ENCODE assay signal across 13 cellular contexts in genomic region chr19:13057147-13057572, GRCh38. TPM values are rescaled to one million over a fixed set of nuclear protein-coding genes. Genes with fewer than 3 reads are reported as not detected.
A peak's percentile ranks its signal among the peaks of the same experiment; 100 is the strongest.
DNase-seq lines count a peak whose midpoint lies in the region; ATAC-seq and TF ChIP-seq lines count a peak whose summit lies in the region.
"Had no signal": no experiment of that assay in that cellular context is flagged by ENCODE, and none has a peak within 500 bp of the region (broad histone marks: within the 10 kb centered on the region; RNA-seq: fewer than 3 reads in every experiment).

No MANE protein-coding gene starts in this region.

- peaks cover 8% of the 10 kb centered on the region for H3K4me1 Mint-ChIP-seq in activated T-cell treated with anti-CD3 and anti-CD28 coated beads, Interleukin-2, amount 50 U/mL, for 24 hours (ENCODE audit: low read depth)

- H3K4me3 ChIP-seq in coronary artery (peak overlapping the region; percentile 48), rectal smooth muscle tissue (ENCODE audit: low read length) (peak overlapping the region; percentile 2)

- H3K9me3 Mint-ChIP-seq in activated T-cell treated with anti-CD3 and anti-CD28 coated beads, Interleukin-2, amount 50 U/mL, for 24 hours: no peaks in the 10 kb centered on the region

- no peaks in the 10 kb centered on the region for H3K27me3 ChIP-seq in rectal smooth muscle tissue (ENCODE audit: control insufficient read depth, insufficient read depth, low read length)

- ATAC-seq in left colon (no peak), HG03139 (IDR thresholded peaks at IDR 0.05; ENCODE audit: unreplicated experiment) (no peak), GM19467 (IDR thresholded peaks at IDR 0.05; ENCODE audit: unreplicated experiment) (no peak)
- ATAC-seq: activated CD8-positive, alpha-beta memory T cell treated with anti-CD3 and anti-CD28 coated beads, Interleukin-2, amount 10 ng/mL, durations not matched to agents 7 days and 5 days had no signal

- no peak for TF ChIP-seq CTCF in coronary artery (IDR thresholded peaks at IDR 0.05)

- peak; percentile 15 for DNase-seq in DMS53 treated with DMSO at 0.1 percent for 48 hours (lab: John Stamatoyannopoulos, UW; ENCODE audit: unreplicated experiment)
- DNase-seq in NCI-H1436 (lab: John Stamatoyannopoulos, UW): peak; percentile 89
- no peak for DNase-seq in coronary artery (ENCODE audit: low spot score)
- DNase-seq in left colon: no peak
- DNase-seq in activated T-cell treated with anti-CD3 and anti-CD28 coated beads, Interleukin-2, amount 50 U/mL, for 24 hours: no peak
- DNase-seq: activated CD8-positive, alpha-beta memory T cell treated with anti-CD3 and anti-CD28 coated beads, Interleukin-2, amount 10 ng/mL, durations not matched to agents 7 days and 5 days; Caco-2; foreskin fibroblast; midbrain; MM.1S had no signal

- no peak overlapping the region for H3K4me3 Mint-ChIP-seq in activated T-cell treated with anti-CD3 and anti-CD28 coated beads, Interleukin-2, amount 50 U/mL, for 24 hours
- H3K4me3 Mint-ChIP-seq: activated CD8-positive, alpha-beta memory T cell treated with anti-CD3 and anti-CD28 coated beads, Interleukin-2, amount 10 ng/mL, durations not matched to agents 7 days and 5 days had no signal

- intact Hi-C loops in left colon (cut with DNase I, micrococcal nuclease): no loop called here

- no peaks in the 10 kb centered on the region for H3K36me3 ChIP-seq in rectal smooth muscle tissue (ENCODE audit: control insufficient read depth, insufficient read depth, low read length)

- no peak overlapping the region for H3K27ac Mint-ChIP-seq in activated T-cell treated with anti-CD3 and anti-CD28 coated beads, Interleukin-2, amount 50 U/mL, for 24 hours
- H3K27ac Mint-ChIP-seq: activated CD8-positive, alpha-beta memory T cell treated with anti-CD3 and anti-CD28 coated beads, Interleukin-2, amount 10 ng/mL, durations not matched to agents 7 days and 5 days had no signal

- peak overlapping the region; percentile 99 for H3K27ac ChIP-seq in coronary artery
- H3K27ac ChIP-seq in rectal smooth muscle tissue (ENCODE audit: low read depth, low read length): peak overlapping the region; percentile 95

- no peak overlapping the region for H3K9ac ChIP-seq in rectal smooth muscle tissue (ENCODE audit: low read length)

- H3K4me1 ChIP-seq in rectal smooth muscle tissue (ENCODE audit: control insufficient read depth, insufficient read depth, low read length): peaks cover 89% of the 10 kb centered on the region

- H3K27me3 Mint-ChIP-seq in activated T-cell treated with anti-CD3 and anti-CD28 coated beads, Interleukin-2, amount 50 U/mL, for 24 hours: peaks cover 18% of the 10 kb centered on the region

- no peaks in the 10 kb centered on the region for H3K36me3 Mint-ChIP-seq in activated T-cell treated with anti-CD3 and anti-CD28 coated beads, Interleukin-2, amount 50 U/mL, for 24 hours (ENCODE audit: low read depth)
- H3K36me3 Mint-ChIP-seq: activated CD8-positive, alpha-beta memory T cell treated with anti-CD3 and anti-CD28 coated beads, Interleukin-2, amount 10 ng/mL, durations not matched to agents 7 days and 5 days had no signal

RNA-seq across cellular contexts. Expression of gene LYL1, which starts 45.5 kb away (rescaled TPM):
- total RNA-seq in left colon: 1 to 10 TPM; 2.0 to 4.5 TPM

RNA-seq across cellular contexts. Expression of gene TRMT1, which starts 59.4 kb away (rescaled TPM):
- total RNA-seq in left colon: 10 to 100 TPM; 22.0 to 23.6 TPM

Comparison
In these comparisons a context has a peak if more than half of its experiments do, and no peak if none do; other contexts are left out.
1. DNase-seq: peak in DMS53 treated with DMSO at 0.1 percent for 48 hours (single experiment) and NCI-H1436 (single experiment); none in coronary artery (single experiment), left colon (0 of 2) and activated T-cell treated with anti-CD3 and anti-CD28 coated beads, Interleukin-2, amount 50 U/mL, for 24 hours (single experiment).